Comparison of ENCODE assay signal across 9 cellular contexts in the genomic region with DNA sequence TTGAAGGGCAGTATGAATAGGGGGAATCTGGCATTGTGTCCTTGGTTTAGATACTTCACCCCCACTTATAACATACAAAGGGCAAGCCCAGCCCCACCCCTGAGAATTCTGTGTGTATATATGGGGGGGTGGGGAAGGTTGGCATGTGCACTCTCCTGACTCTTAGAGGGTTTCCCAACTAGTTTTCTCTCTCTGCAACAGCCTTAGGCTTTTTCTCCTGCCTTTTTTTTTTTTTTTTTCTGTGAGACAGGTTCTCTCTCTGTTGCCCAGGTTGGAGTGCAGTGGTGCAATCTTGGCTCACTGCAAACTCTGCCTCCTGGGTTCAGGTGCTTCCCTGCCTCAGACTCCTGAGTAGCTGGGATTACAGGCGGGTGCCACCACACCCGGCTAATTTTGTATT. TPM values are rescaled to one million over a fixed set of nuclear protein-coding genes. Genes with fewer than 3 reads are reported as not detected.
"Had no signal": no experiment of that assay in that cellular context is flagged by ENCODE, and none has a peak within 500 bp of the region (broad histone marks: within the 10 kb centered on the region; RNA-seq: fewer than 3 reads in every experiment).

No MANE protein-coding gene starts in this region.

- H3K4me3 ChIP-seq: GM23248, HAP-1 had no signal

- H3K9me3 Mint-ChIP-seq: HFFc6 had no signal

- DNase-seq: GM23248, GOT3, H7, HFFc6, IMR-90 had no signal

- FAIRE-seq: HTR-8/SVneo had no signal

- H2AFZ ChIP-seq: GM23248 had no signal

- H3K9ac ChIP-seq: GM23248 had no signal

- H3K27ac Mint-ChIP-seq: HFFc6 had no signal

- H3K27ac ChIP-seq: GM23248 had no signal

- H3K4me3 Mint-ChIP-seq: HFFc6 had no signal

RNA-seq across cellular contexts. Expression of gene LAX1, which starts 27.5 kb away (rescaled TPM):
- total RNA-seq: H4, H7, HFFc6, HT-29, IMR-90 had no signal
- polyA plus RNA-seq: GM23248 had no signal
